Comparison of ENCODE assay signal across 1 cellular context in genomic region chr1:96782861-96783260, GRCh38.
TF ChIP-seq lines count a peak whose summit lies in the region.

No MANE protein-coding gene starts in this region.

TF ChIP-seq in GM12878, 131 proteins besides CTCF, POLR2A, EP300 and RAD21 (continued from another document):
- no peak for TF ChIP-seq ZBTB11 (CRISPR knock-in tag; IDR thresholded peaks at IDR 0.05)
- no peak for TF ChIP-seq RELB (IDR thresholded peaks at IDR 0.05; ENCODE audit: low read depth)
